Comparison of ENCODE assay signal across 23 cellular contexts in genomic region chrX:47206316-47206715, GRCh38. TPM values are rescaled to one million over a fixed set of nuclear protein-coding genes. Genes with fewer than 3 reads are reported as not detected.
DNase-seq lines count a peak whose midpoint lies in the region; ATAC-seq, FAIRE-seq and TF ChIP-seq lines count a peak whose summit lies in the region.
"Had no signal": no experiment of that assay in that cellular context is flagged by ENCODE, and none has a peak within 500 bp of the region (broad histone marks: within the 10 kb centered on the region; RNA-seq: fewer than 3 reads in every experiment).

No MANE protein-coding gene starts in this region.

- H3K27me3 ChIP-seq in pancreas, result no peaks in the 10 kb centered on the region
- H3K27me3 ChIP-seq in HAP-1 (ENCODE audit: low read depth), result no peaks in the 10 kb centered on the region
- H3K27me3 ChIP-seq: BLaER1, dorsolateral prefrontal cortex had no signal

- H3K4me3 ChIP-seq in pancreas (no peak overlapping the region), HAP-1 (no peak overlapping the region), mucosa of descending colon (no peak overlapping the region)
- H3K4me3 ChIP-seq: BLaER1, dorsolateral prefrontal cortex, SK-N-MC, skin epidermis had no signal

- in situ Hi-C loops in HAP-1 (cut with MboI; ENCODE audit: low sequenced_read_pairs), result no loop called here

- peak; percentile 73 for FAIRE-seq in pancreas (lab: Jason Lieb, UNC)

- peaks cover 7 to 81% (median 38%) of the 10 kb centered on the region in 3 donors for H3K36me3 ChIP-seq in pancreas
- peaks cover 98% of the 10 kb centered on the region for H3K36me3 ChIP-seq in HAP-1 (replicated peaks)
- no peaks in the 10 kb centered on the region for H3K36me3 ChIP-seq in mucosa of descending colon (ENCODE audit: low read depth)

- WGBS in pancreas, 2 donors, result 74 to 75% methylated on average over 3 of the region's 3 CpGs

- H3K36me3 Mint-ChIP-seq in activated T-cell treated with anti-CD3 and anti-CD28 coated beads, Interleukin-2, amount 50 U/mL, for 24 hours (ENCODE audit: low read depth), result peaks cover 100% of the 10 kb centered on the region
- peaks cover 14% of the 10 kb centered on the region; the same call in 1 of the 2 replicates for H3K36me3 Mint-ChIP-seq in HFFc6 (ENCODE audit: low read depth)
- H3K36me3 Mint-ChIP-seq in chondrocyte (ENCODE audit: low read depth), result peaks cover 65% of the 10 kb centered on the region

- H3K9me3 Mint-ChIP-seq in activated T-cell treated with anti-CD3 and anti-CD28 coated beads, Interleukin-2, amount 50 U/mL, for 24 hours, result no peaks in the 10 kb centered on the region
- H3K9me3 Mint-ChIP-seq in HFFc6 (no peaks in the 10 kb centered on the region), chondrocyte (ENCODE audit: low read depth) (no peaks in the 10 kb centered on the region)
- H3K9me3 Mint-ChIP-seq: T-helper 2 cell treated with Interferon-gamma antibody and Interleukin-4, amounts not matched to agents 5 μg/mL and 100 μg/mL, for 36 hours; WTC11 had no signal

- ATAC-seq in pancreas (no peak), mucosa of descending colon (no peak)
- ATAC-seq: activated CD8-positive, alpha-beta T cell treated with anti-CD3 and anti-CD28 coated beads, Interleukin-2, amount 10 ng/mL, durations not matched to agents 7 days and 5 days; HCT116; WTC11 had no signal

- peaks cover 11% of the 10 kb centered on the region for H3K4me1 Mint-ChIP-seq in activated T-cell treated with anti-CD3 and anti-CD28 coated beads, Interleukin-2, amount 50 U/mL, for 24 hours (ENCODE audit: low read depth)
- no peaks in the 10 kb centered on the region for H3K4me1 Mint-ChIP-seq in HFFc6 (ENCODE audit: low read depth)
- peaks cover 15% of the 10 kb centered on the region for H3K4me1 Mint-ChIP-seq in chondrocyte (ENCODE audit: low read depth)
- H3K4me1 Mint-ChIP-seq: WTC11 had no signal

- H3K4me1 ChIP-seq in pancreas (no peaks in the 10 kb centered on the region), HAP-1 (no peaks in the 10 kb centered on the region), mucosa of descending colon (ENCODE audit: low read depth) (no peaks in the 10 kb centered on the region)
- H3K4me1 ChIP-seq: BLaER1 had no signal

- intact Hi-C loops in pancreas (cut with DNase I), result no loop called here
- intact Hi-C loops in mucosa of descending colon (cut with DNase I, micrococcal nuclease), result no loop called here

- no peaks in the 10 kb centered on the region for H3K27me3 Mint-ChIP-seq in activated T-cell treated with anti-CD3 and anti-CD28 coated beads, Interleukin-2, amount 50 U/mL, for 24 hours
- H3K27me3 Mint-ChIP-seq in HFFc6 (ENCODE audit: insufficient read depth) (no peaks in the 10 kb centered on the region), chondrocyte (ENCODE audit: low read depth) (no peaks in the 10 kb centered on the region)

- no peak for TF ChIP-seq CTCF in HFFc6 (IDR thresholded peaks at IDR 0.05)
- TF ChIP-seq CTCF in chondrocyte (IDR thresholded peaks at IDR 0.05), result no peak
- no peak for TF ChIP-seq CTCF in pancreas (IDR thresholded peaks at IDR 0.05)
- TF ChIP-seq CTCF in mucosa of descending colon (IDR thresholded peaks at IDR 0.05), result no peak

- H3K9me3 ChIP-seq in pancreas, result no peaks in the 10 kb centered on the region
- no peaks in the 10 kb centered on the region for H3K9me3 ChIP-seq in HAP-1
- H3K9me3 ChIP-seq in mucosa of descending colon, result no peaks in the 10 kb centered on the region
- H3K9me3 ChIP-seq: BLaER1 had no signal

- no peak for DNase-seq in activated T-cell treated with anti-CD3 and anti-CD28 coated beads, Interleukin-2, amount 50 U/mL, for 24 hours
- no peak for DNase-seq in activated T-cell treated with anti-CD3 and anti-CD28 coated beads, Interleukin-2, amount 50 U/mL, for 48 hours
- DNase-seq in HFFc6 (no peak), chondrocyte (ENCODE audit: low spot score) (no peak), pancreas (no peak), HAP-1 (ENCODE audit: low spot score in 2 of 2) (no peak), mucosa of descending colon (no peak), 8988T (no peak)
- DNase-seq: ACHN; activated CD8-positive, alpha-beta T cell treated with anti-CD3 and anti-CD28 coated beads, Interleukin-2, amount 10 ng/mL, durations not matched to agents 7 days and 5 days; activated naive CD4-positive, alpha-beta T cell treated with Interleukin-2 at 50 U/mL for 16 hours; Calu3; NCI-H1105 treated with DMSO at 0.1 percent for 48 hours; NCI-H2029; RPMI8226; trophoblast cell had no signal

- peak overlapping the region; percentile 67 for H3K27ac Mint-ChIP-seq in activated T-cell treated with anti-CD3 and anti-CD28 coated beads, Interleukin-2, amount 50 U/mL, for 24 hours
- H3K27ac Mint-ChIP-seq in HFFc6 (peak overlapping the region; percentile 54; the same call in 1 of the 2 replicates), chondrocyte (ENCODE audit: unreplicated experiment) (peak overlapping the region; percentile 65)
- H3K27ac Mint-ChIP-seq: activated CD8-positive, alpha-beta T cell treated with anti-CD3 and anti-CD28 coated beads, Interleukin-2, amount 10 ng/mL, durations not matched to agents 7 days and 5 days; T-helper 2 cell treated with Interferon-gamma antibody and Interleukin-4, amounts not matched to agents 5 μg/mL and 100 μg/mL, for 36 hours; WTC11 had no signal

- no peak overlapping the region for H3K4me3 Mint-ChIP-seq in activated T-cell treated with anti-CD3 and anti-CD28 coated beads, Interleukin-2, amount 50 U/mL, for 24 hours
- H3K4me3 Mint-ChIP-seq in HFFc6 (no peak overlapping the region), chondrocyte (ENCODE audit: unreplicated experiment) (no peak overlapping the region)
- H3K4me3 Mint-ChIP-seq: activated CD8-positive, alpha-beta T cell treated with anti-CD3 and anti-CD28 coated beads, Interleukin-2, amount 10 ng/mL, durations not matched to agents 7 days and 5 days; T-helper 2 cell treated with Interferon-gamma antibody and Interleukin-4, amounts not matched to agents 5 μg/mL and 100 μg/mL, for 36 hours; WTC11 had no signal

- H3K27ac ChIP-seq in pancreas, result no peak overlapping the region
- H3K27ac ChIP-seq: BLaER1, SK-N-MC, skin epidermis had no signal

RNA-seq across cellular contexts. Expression of gene CDK16, which starts 12.2 kb away (rescaled TPM):
- 100 to 1,000 TPM; 106 to 128 (median 114) TPM for total RNA-seq in HFFc6 (2021; fragmentation: NEBNext Ultra II Directional; extraction: Animal tissue kit (Norgen Biotek cat#: 25700))
- total RNA-seq in chondrocyte, result 172 to 183 TPM (median 179 TPM) in 3 replicates
- 10 to 100 TPM; 29.9 to 47.9 (median 34.5) TPM for total RNA-seq in pancreas
- polyA plus RNA-seq in pancreas, result 10 to 100 TPM; 42.6 to 46.2 TPM
- 100 to 1,000 TPM in 2 of 3 donors, 10 to 100 TPM in 1; 81.9 to 111 (median 109) TPM for total RNA-seq in mucosa of descending colon

RNA-seq across cellular contexts. Expression of gene UBA1, which starts 12.7 kb away (rescaled TPM):
- total RNA-seq in HFFc6 (2021; fragmentation: NEBNext Ultra II Directional; extraction: Animal tissue kit (Norgen Biotek cat#: 25700)), result 100 to 1,000 TPM; 268 to 291 (median 282) TPM
- total RNA-seq in chondrocyte (299 to 312 TPM (median 311 TPM) in 3 replicates), pancreas (100 to 1,000 TPM in 1 of 6 donors, 10 to 100 TPM in 5; 49.0 to 117 (median 64.0) TPM), mucosa of descending colon (100 to 1,000 TPM; 160 to 198 (median 172) TPM)
- polyA plus RNA-seq in pancreas, result 100 to 1,000 TPM in 1 of 2 donors, 10 to 100 TPM in 1; 62.2 to 101 TPM

RNA-seq across cellular contexts. Expression of gene USP11, which starts 26.5 kb away (rescaled TPM):
- 10 to 100 TPM; 55.2 to 68.7 (median 62.8) TPM for total RNA-seq in HFFc6 (2021; fragmentation: NEBNext Ultra II Directional; extraction: Animal tissue kit (Norgen Biotek cat#: 25700))
- total RNA-seq in chondrocyte, result 151 to 189 TPM (median 157 TPM) in 3 replicates
- 10 to 100 TPM; 17.6 to 31.6 (median 22.5) TPM for total RNA-seq in pancreas
- 10 to 100 TPM; 30.8 to 58.4 TPM for polyA plus RNA-seq in pancreas
- 10 to 100 TPM; 23.9 to 51.6 (median 27.7) TPM for total RNA-seq in mucosa of descending colon
